14 cellular contexts compared by ENCODE assay signal in genomic region chr18:24463233-24463775, GRCh38. TPM values are rescaled to one million over a fixed set of nuclear protein-coding genes. Genes with fewer than 3 reads are reported as not detected.
DNase-seq lines count a peak whose midpoint lies in the region; ATAC-seq and TF ChIP-seq lines count a peak whose summit lies in the region.
"Had no signal": no experiment of that assay in that cellular context is flagged by ENCODE, and none has a peak within 500 bp of the region (broad histone marks: within the 10 kb centered on the region; RNA-seq: fewer than 3 reads in every experiment).

No MANE protein-coding gene starts in this region.

- peaks cover 4% of the 10 kb centered on the region in 2 donors for H3K27me3 Mint-ChIP-seq in CD8-positive, alpha-beta memory T cell

- peak overlapping the region in 1 of 7 donors; percentile 46 for H3K4me3 Mint-ChIP-seq in CD8-positive, alpha-beta memory T cell

- H3K27me3 ChIP-seq in HUES64 (ENCODE audit: insufficient read depth, low read length), result no peaks in the 10 kb centered on the region
- H3K27me3 ChIP-seq in colonic mucosa, result no peaks in the 10 kb centered on the region
- no peaks in the 10 kb centered on the region for H3K27me3 ChIP-seq in CD8-positive, alpha-beta memory T cell (ENCODE audit: insufficient read depth, low read length, poor library complexity, severe bottlenecking)

- H3K27ac Mint-ChIP-seq in CD8-positive, alpha-beta memory T cell, result no peak overlapping the region

- no peaks in the 10 kb centered on the region for H3K9me3 Mint-ChIP-seq in CD8-positive, alpha-beta memory T cell

- H3K36me3 ChIP-seq in HUES64 (ENCODE audit: insufficient read depth, low read length), result no peaks in the 10 kb centered on the region
- no peaks in the 10 kb centered on the region for H3K36me3 ChIP-seq in colonic mucosa
- no peaks in the 10 kb centered on the region for H3K36me3 ChIP-seq in CD8-positive, alpha-beta memory T cell (ENCODE audit: insufficient read depth, low read length)

- H3K36me3 Mint-ChIP-seq in CD8-positive, alpha-beta memory T cell, result peaks cover 0 to 4% (median 2%) of the 10 kb centered on the region in 3 donors
- H3K36me3 Mint-ChIP-seq: CD4-positive, CD25-positive, alpha-beta regulatory T cell had no signal

- POLR2A ChIA-PET in CD8-positive, alpha-beta memory T cell (lab: Charles Lee), result no interaction called here

- 77% methylated on average over 4 of the region's 4 CpGs for WGBS in HUES64

- H3K4me3 ChIP-seq in HUES64 (ENCODE audit: low read length) (no peak overlapping the region), choroid plexus epithelial cell (ENCODE audit: low read depth, low read length) (no peak overlapping the region), retinal pigment epithelial cell (ENCODE audit: low read length) (no peak overlapping the region), colonic mucosa (no peak overlapping the region)
- no peak overlapping the region for H3K4me3 ChIP-seq in CD8-positive, alpha-beta memory T cell (ENCODE audit: low read length)

- H3K9me3 ChIP-seq in HUES64 (ENCODE audit: insufficient read depth, low read depth, low read length), result no peaks in the 10 kb centered on the region
- no peaks in the 10 kb centered on the region for H3K9me3 ChIP-seq in colonic mucosa
- H3K9me3 ChIP-seq in CD8-positive, alpha-beta memory T cell (ENCODE audit: low read length), result no peaks in the 10 kb centered on the region

- no peak for TF ChIP-seq CTCF in choroid plexus epithelial cell (conservative IDR thresholded peaks at IDR 0.05; ENCODE audit: low read depth, low read length)
- TF ChIP-seq CTCF in retinal pigment epithelial cell (conservative IDR thresholded peaks at IDR 0.05; ENCODE audit: low read depth, low read length), result no peak
- TF ChIP-seq CTCF in colonic mucosa (IDR thresholded peaks at IDR 0.05), result no peak

- H3K27ac ChIP-seq in HUES64 (ENCODE audit: low read depth, low read length), result peak overlapping the region; percentile 23; the same call in 1 of the 2 replicates
- no peak overlapping the region for H3K27ac ChIP-seq in colonic mucosa
- no peak overlapping the region for H3K27ac ChIP-seq in CD8-positive, alpha-beta memory T cell (ENCODE audit: low read depth, low read length)

- CTCF ChIA-PET in CD8-positive, alpha-beta memory T cell (lab: Charles Lee), result no interaction called here

- 0 out of 2 replicates have a peak, but pooled peaks cover 5% of the 10 kb centered on the region for H3K4me1 ChIP-seq in HUES64 (ENCODE audit: insufficient read depth, low read length)
- H3K4me1 ChIP-seq in colonic mucosa, result no peaks in the 10 kb centered on the region
- no peaks in the 10 kb centered on the region for H3K4me1 ChIP-seq in CD8-positive, alpha-beta memory T cell (ENCODE audit: insufficient read depth, low read length)

- intact Hi-C loops in colonic mucosa (cut with DNase I), result no loop called here

- H3K4me1 Mint-ChIP-seq in CD8-positive, alpha-beta memory T cell, result peaks cover 0 to 11% (median 0%) of the 10 kb centered on the region in 3 donors

- H3K9ac ChIP-seq in HUES64 (ENCODE audit: low read depth, low read length) (no peak overlapping the region), colonic mucosa (ENCODE audit: low read depth in 2 of 2, low read length in 2 of 2) (no peak overlapping the region)

- peak; percentile 8 for DNase-seq in choroid plexus epithelial cell (ENCODE audit: low read depth)
- DNase-seq in midbrain (lab: John Stamatoyannopoulos, UW), result peak; percentile 27
- DNase-seq in retinal pigment epithelial cell (ENCODE audit: low read depth), result peak; percentile 43
- DNase-seq in colonic mucosa, result no peak
- no peak for DNase-seq in CD8-positive, alpha-beta memory T cell
- DNase-seq: AML-193; CD4-positive, CD25-positive, alpha-beta regulatory T cell; DMS79 treated with DMSO at 0.1 percent for 48 hours; KBM-7; NCI-H1092 treated with DMSO at 0.1 percent for 48 hours; NCI-H187; NCI-H748 treated with DMSO at 0.1 percent for 48 hours had no signal

- no peak for ATAC-seq in HG03439 (IDR thresholded peaks at IDR 0.05; ENCODE audit: unreplicated experiment)

RNA-seq across cellular contexts. Expression of gene HRH4, which starts 2.9 kb away (rescaled TPM):
- polyA plus RNA-seq in HUES64 (2013, experiment 1 of 2), result not detected
- polyA plus RNA-seq in HUES64 (2013, experiment 2 of 2), result not detected
- under 1 TPM in 1 of 2 donors, not detected in 1; 0.11 TPM for total RNA-seq in colonic mucosa
- total RNA-seq in CD8-positive, alpha-beta memory T cell, result not detected
- polyA plus RNA-seq in CD8-positive, alpha-beta memory T cell, result not detected

RNA-seq across cellular contexts. Expression of gene IMPACT, which starts 36.8 kb away (rescaled TPM):
- polyA plus RNA-seq in HUES64 (2013, experiment 1 of 2), result 24.9 TPM
- 26.1 TPM for polyA plus RNA-seq in HUES64 (2013, experiment 2 of 2)
- 10 to 100 TPM; 19.8 to 25.6 TPM for total RNA-seq in colonic mucosa
- total RNA-seq in CD8-positive, alpha-beta memory T cell, result 10 to 100 TPM; 10.6 to 11.3 TPM
- 9.1 TPM for polyA plus RNA-seq in CD8-positive, alpha-beta memory T cell

Comparison
In these comparisons a context has a peak if more than half of its experiments do, and no peak if none do; other contexts are left out.
1. DNase-seq: peak in choroid plexus epithelial cell (single experiment), midbrain (single experiment) and retinal pigment epithelial cell (single experiment); none in colonic mucosa (single experiment) and CD8-positive, alpha-beta memory T cell (0 of 5).